In genomic region chr4:145283909-145284308, GRCh38 we compare ENCODE assay signal across 19 cellular contexts.
"Had no signal": no experiment of that assay in that cellular context is flagged by ENCODE, and none has a peak within 500 bp of the region (broad histone marks: within the 10 kb centered on the region; RNA-seq: fewer than 3 reads in every experiment).

No MANE protein-coding gene starts in this region.

- FAIRE-seq: frontal cortex had no signal

- H3K4me1 ChIP-seq: right lobe of liver, spleen, upper lobe of right lung had no signal

- H3K9me3 ChIP-seq: heart left ventricle, mucosa of descending colon, neutrophil, psoas muscle, right lobe of liver, spleen, upper lobe of right lung had no signal

- DNase-seq: effector CD4-positive, alpha-beta T cell; endodermal cell; heart left ventricle; hippocampal formation; kidney glomerular epithelial cell; mucosa of descending colon; naive thymus-derived CD8-positive, alpha-beta T cell; psoas muscle; retina; right lobe of liver; spleen; stimulated activated CD4-positive, alpha-beta T cell treated with anti-CD3 and anti-CD28 coated beads, Interleukin-15, amount 100 ng/mL, for 24 hours; stimulated activated CD4-positive, alpha-beta T cell treated with anti-CD3 and anti-CD28 coated beads, Interleukin-1b, Interleukin-23, amount 100 ng/mL, for 48 hours; stimulated activated CD4-positive, alpha-beta T cell treated with anti-CD3 and anti-CD28 coated beads, Interleukin-4, amount 100 ng/mL, for 24 hours; upper lobe of right lung had no signal

- H3K27ac ChIP-seq: heart left ventricle, neutrophil, psoas muscle, right lobe of liver, spleen, tibial nerve, upper lobe of right lung, vagina had no signal

- H3K4me3 ChIP-seq: heart left ventricle, mucosa of descending colon, psoas muscle, right lobe of liver, spleen, tibial nerve, upper lobe of right lung, vagina had no signal

- H3K27me3 ChIP-seq: heart left ventricle, neutrophil, right lobe of liver, spleen, tibial nerve, upper lobe of right lung, vagina had no signal

- H3K36me3 ChIP-seq: heart left ventricle, neutrophil, right lobe of liver, spleen, tibial nerve, upper lobe of right lung, vagina had no signal
